Comparison of ENCODE assay signal across 8 cellular contexts in the genomic region with DNA sequence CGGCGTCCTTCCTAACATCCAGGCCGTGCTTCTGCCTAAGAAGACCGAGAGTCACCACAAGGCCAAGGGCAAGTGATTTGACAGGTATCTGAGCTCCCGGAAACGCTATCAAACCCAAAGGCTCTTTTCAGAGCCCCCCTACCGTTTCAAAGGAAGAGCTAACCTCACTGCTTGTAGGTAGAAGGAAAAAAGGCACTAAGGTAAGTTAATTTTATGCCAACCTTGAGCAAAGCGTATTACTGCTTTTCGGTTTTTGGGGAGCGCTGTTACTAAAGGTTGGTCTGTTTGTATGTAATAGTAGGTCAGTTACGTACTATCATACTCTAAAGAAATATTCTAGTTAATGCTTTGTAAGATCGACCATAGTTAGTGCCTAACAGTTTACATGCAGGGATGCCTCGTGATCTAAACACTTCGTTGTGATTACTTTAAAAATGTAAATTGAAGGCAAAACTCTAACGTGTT. TPM values are rescaled to one million over a fixed set of nuclear protein-coding genes. Genes with fewer than 3 reads are reported as not detected.
DNase-seq lines count a peak whose midpoint lies in the region; ATAC-seq and TF ChIP-seq lines count a peak whose summit lies in the region.

No MANE protein-coding gene starts in this region.

- CTCF ChIA-PET in Caco-2 (lab: Charles Lee): interaction anchor here (0.6 to 1.6 kb wide), 3 partner anchors 31 to 36 kb away, joined by 3 to 7 read pairs (median 3); a partner anchor contains a TSS
- CTCF ChIA-PET in WTC11 (lab: Charles Lee): interaction anchor here (0.7 to 1.5 kb wide), 2 partner anchors 67 to 98 kb away, joined by 3 to 4 read pairs; no protein-coding TSS in a partner anchor

- DNase-seq in Caco-2 (no peak), WTC11 (ENCODE audit: low spot score) (no peak), Right ventricle myocardium superior (no peak), sigmoid colon (no peak), DMS114 treated with DMSO at 0.1 percent for 48 hours (lab: John Stamatoyannopoulos, UW; ENCODE audit: unreplicated experiment) (no peak)

- H3K36me3 Mint-ChIP-seq in Caco-2 (ENCODE audit: insufficient read depth, unreplicated experiment) (peaks cover 78% of the 10 kb centered on the region), WTC11 (peaks cover 33% of the 10 kb centered on the region)

- POLR2A ChIA-PET in Caco-2 (lab: Charles Lee): interaction anchor here (0.6 to 5.2 kb wide), 24 partner anchors 12 to 1768 kb away, joined by 3 to 336 read pairs (median 16); a partner anchor contains a TSS
- POLR2A ChIA-PET in WTC11 (lab: Charles Lee): interaction anchor here (0.6 to 8.3 kb wide), 57 partner anchors 12 to 1769 kb away, joined by 3 to 563 read pairs (median 10); a partner anchor contains a TSS

- H3K4me1 Mint-ChIP-seq in Caco-2 (ENCODE audit: low read depth, unreplicated experiment) (peaks cover 36% of the 10 kb centered on the region), WTC11 (peaks cover 43% of the 10 kb centered on the region)

- BruUV-seq in Caco-2 (replicated peaks; lab: Mats Ljungman, UMichigan): no TSS peak

- H3K27ac ChIP-seq in HUES48 (ENCODE audit: low read depth, low read length) (peak overlapping the region; percentile 99), sigmoid colon (peak overlapping the region; percentile 96 to 99 (median 98))

- no peak for TF ChIP-seq EP300 in sigmoid colon (IDR thresholded peaks at IDR 0.05)

- TF ChIP-seq POLR2A in sigmoid colon (IDR thresholded peaks at IDR 0.05): no peak

- H3K9me3 ChIP-seq in Caco-2 (no peaks in the 10 kb centered on the region), HUES48 (ENCODE audit: control insufficient read depth, insufficient read depth, low read length) (no peaks in the 10 kb centered on the region), sigmoid colon (no peaks in the 10 kb centered on the region)

- peak overlapping the region; percentile 98 for H3K9ac ChIP-seq in HUES48 (ENCODE audit: low read depth, low read length)

- H3K4me3 ChIP-seq in Caco-2 (ENCODE audit: low read depth, low read length): peak overlapping the region; percentile 78
- H3K4me3 ChIP-seq in HUES48 (ENCODE audit: low read depth, low read length): peak overlapping the region; percentile 76
- peak overlapping the region; percentile 80 to 94 (median 90) for H3K4me3 ChIP-seq in sigmoid colon

- no peaks in the 10 kb centered on the region for H3K36me3 ChIP-seq in Caco-2 (ENCODE audit: control insufficient read depth, insufficient read depth, low read length)
- peaks cover 9% of the 10 kb centered on the region for H3K36me3 ChIP-seq in HUES48 (ENCODE audit: control insufficient read depth, insufficient read depth, low read length)
- H3K36me3 ChIP-seq in sigmoid colon: peaks cover under 1 to 20% (median 3%) of the 10 kb centered on the region in 4 donors

- H3K27ac Mint-ChIP-seq in Caco-2 (ENCODE audit: unreplicated experiment) (peak overlapping the region; percentile 99), WTC11 (peak overlapping the region; percentile 99)

- intact Hi-C loops in Caco-2 (cut with micrococcal nuclease; ENCODE audit: unreplicated experiment): loop anchor here (1.0 to 10.0 kb wide), 4 partner anchors 33 to 1768 kb away; a partner anchor contains a TSS
- intact Hi-C loops in Right ventricle myocardium superior (cut with DNase I): loop anchor here (2.0 to 5.0 kb wide), 2 partner anchors 34 to 73 kb away; a partner anchor contains a TSS
- intact Hi-C loops in sigmoid colon (cut with DNase I): loop anchor here (5.0 to 10.0 kb wide), 3 partner anchors 93 to 1010 kb away; a partner anchor contains a TSS

- 0% methylated on average over 15 of the region's 15 CpGs for WGBS in sigmoid colon, 2 donors

- TF ChIP-seq CTCF in Caco-2 (IDR thresholded peaks at IDR 0.05; ENCODE audit: insufficient read depth in 1 of 2, low read depth in 1 of 2, low read length in 1 of 2, severe bottlenecking in 1 of 2, unreplicated experiment in 1 of 2) (no peak), WTC11 (IDR thresholded peaks at IDR 0.05) (no peak), sigmoid colon (IDR thresholded peaks at IDR 0.05) (no peak)

- H3K27me3 ChIP-seq in Caco-2 (replicated peaks; ENCODE audit: control insufficient read depth, insufficient read depth, low read length) (no peaks in the 10 kb centered on the region), HUES48 (ENCODE audit: control insufficient read depth, insufficient read depth, low read length) (no peaks in the 10 kb centered on the region), sigmoid colon (no peaks in the 10 kb centered on the region)

- H3K27me3 Mint-ChIP-seq in Caco-2 (ENCODE audit: insufficient read depth, unreplicated experiment) (no peaks in the 10 kb centered on the region), WTC11 (ENCODE audit: low read depth) (no peaks in the 10 kb centered on the region)

- peaks cover 23% of the 10 kb centered on the region for H3K4me1 ChIP-seq in Caco-2
- H3K4me1 ChIP-seq in HUES48 (ENCODE audit: control insufficient read depth, insufficient read depth, low read length): peaks cover 16% of the 10 kb centered on the region
- H3K4me1 ChIP-seq in sigmoid colon: peaks cover 0 to 31% (median 29%) of the 10 kb centered on the region in 4 donors

- H3K4me3 Mint-ChIP-seq in Caco-2 (ENCODE audit: unreplicated experiment) (peak overlapping the region; percentile 90), WTC11 (peak overlapping the region; percentile 95)

- ATAC-seq in WTC11: no peak
- ATAC-seq in Right ventricle myocardium superior (ENCODE audit: poor library complexity): peak; percentile 1
- ATAC-seq in GM18517 (IDR thresholded peaks at IDR 0.05; ENCODE audit: unreplicated experiment): no peak
- no peak for ATAC-seq in HG02870 (IDR thresholded peaks at IDR 0.05; ENCODE audit: unreplicated experiment)

- H3K9me3 Mint-ChIP-seq in Caco-2 (ENCODE audit: unreplicated experiment) (no peaks in the 10 kb centered on the region), WTC11 (no peaks in the 10 kb centered on the region)

TF ChIP-seq in WTC11, 78 proteins besides CTCF, POLR2A, EP300 and RAD21 (continues in another document):
- TF ChIP-seq ZNF416 (CRISPR knock-in tag; IDR thresholded peaks at IDR 0.05) (peak; percentile 17; the same call in 1 of the 2 replicates), RORB (CRISPR knock-in tag; IDR thresholded peaks at IDR 0.05) (no peak), NFATC4 (CRISPR knock-in tag; IDR thresholded peaks at IDR 0.05) (peak; percentile 88; the same call in 1 of the 2 replicates)
- TF ChIP-seq, protein P1, sequence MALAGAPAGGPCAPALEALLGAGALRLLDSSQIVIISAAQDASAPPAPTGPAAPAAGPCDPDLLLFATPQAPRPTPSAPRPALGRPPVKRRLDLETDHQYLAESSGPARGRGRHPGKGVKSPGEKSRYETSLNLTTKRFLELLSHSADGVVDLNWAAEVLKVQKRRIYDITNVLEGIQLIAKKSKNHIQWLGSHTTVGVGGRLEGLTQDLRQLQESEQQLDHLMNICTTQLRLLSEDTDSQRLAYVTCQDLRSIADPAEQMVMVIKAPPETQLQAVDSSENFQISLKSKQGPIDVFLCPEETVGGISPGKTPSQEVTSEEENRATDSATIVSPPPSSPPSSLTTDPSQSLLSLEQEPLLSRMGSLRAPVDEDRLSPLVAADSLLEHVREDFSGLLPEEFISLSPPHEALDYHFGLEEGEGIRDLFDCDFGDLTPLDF (CRISPR knock-in tag; IDR thresholded peaks at IDR 0.05): 0 out of 2 replicates have a peak, but pooled peaks have one; percentile 2
- TF ChIP-seq, protein P2, sequence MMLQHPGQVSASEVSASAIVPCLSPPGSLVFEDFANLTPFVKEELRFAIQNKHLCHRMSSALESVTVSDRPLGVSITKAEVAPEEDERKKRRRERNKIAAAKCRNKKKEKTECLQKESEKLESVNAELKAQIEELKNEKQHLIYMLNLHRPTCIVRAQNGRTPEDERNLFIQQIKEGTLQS (CRISPR knock-in tag; conservative IDR thresholded peaks at IDR 0.05): 0 out of 2 replicates have a peak, but pooled peaks have one; percentile 4
- TF ChIP-seq, protein P3, sequence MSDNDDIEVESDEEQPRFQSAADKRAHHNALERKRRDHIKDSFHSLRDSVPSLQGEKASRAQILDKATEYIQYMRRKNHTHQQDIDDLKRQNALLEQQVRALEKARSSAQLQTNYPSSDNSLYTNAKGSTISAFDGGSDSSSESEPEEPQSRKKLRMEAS (CRISPR knock-in tag; IDR thresholded peaks at IDR 0.05): peak; percentile 28; the same call in 1 of the 2 replicates
- TF ChIP-seq, protein P4, sequence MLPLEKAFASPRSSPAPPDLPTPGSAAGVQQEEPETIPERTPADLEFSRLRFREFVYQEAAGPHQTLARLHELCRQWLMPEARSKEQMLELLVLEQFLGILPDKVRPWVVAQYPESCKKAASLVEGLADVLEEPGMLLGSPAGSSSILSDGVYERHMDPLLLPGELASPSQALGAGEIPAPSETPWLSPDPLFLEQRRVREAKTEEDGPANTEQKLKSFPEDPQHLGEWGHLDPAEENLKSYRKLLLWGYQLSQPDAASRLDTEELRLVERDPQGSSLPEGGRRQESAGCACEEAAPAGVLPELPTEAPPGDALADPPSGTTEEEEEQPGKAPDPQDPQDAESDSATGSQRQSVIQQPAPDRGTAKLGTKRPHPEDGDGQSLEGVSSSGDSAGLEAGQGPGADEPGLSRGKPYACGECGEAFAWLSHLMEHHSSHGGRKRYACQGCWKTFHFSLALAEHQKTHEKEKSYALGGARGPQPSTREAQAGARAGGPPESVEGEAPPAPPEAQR (CRISPR knock-in tag; IDR thresholded peaks at IDR 0.05): no peak

RNA-seq across cellular contexts. Expression of a gene that starts 37.4 kb away (rescaled TPM):
- total RNA-seq in Caco-2 (2022): 5.7 and 7.4 TPM in 2 replicates
- 1.9 to 2.4 TPM (median 2.0 TPM) in 3 replicates for total RNA-seq in WTC11 (2021)
- 5.2 TPM for total RNA-seq in Right ventricle myocardium superior
- total RNA-seq in sigmoid colon: 1 to 10 TPM; 4.4 to 7.8 (median 4.9) TPM
- 1 to 10 TPM; 1.6 to 6.9 (median 1.8) TPM for polyA plus RNA-seq in sigmoid colon
